In genomic region chr5:146401021-146401420, GRCh38 we compare ENCODE assay signal across 33 cellular contexts.
"Had no signal": no experiment of that assay in that cellular context is flagged by ENCODE, and none has a peak within 500 bp of the region (broad histone marks: within the 10 kb centered on the region; RNA-seq: fewer than 3 reads in every experiment).

No MANE protein-coding gene starts in this region.

- H3K27ac ChIP-seq: KMS-11 had no signal

- H3K36me3 ChIP-seq: MG63 had no signal

- H3K4me3 ChIP-seq: MG63 had no signal

- H3K9me3 ChIP-seq: MG63 had no signal

- DNase-seq: Kasumi-1, KBM-7, KG1, MG63, MM.1S, MV-4-11, NCI-H1048, NCI-H1092, NCI-H1092 treated with DMSO at 0.1 percent for 48 hours, NCI-H1105, NCI-H1105 treated with DMSO at 0.1 percent for 48 hours, NCI-H1417, NCI-H1417 treated with DMSO at 0.1 percent for 48 hours, NCI-H1436, NCI-H1436 treated with DMSO at 0.1 percent for 48 hours, NCI-H146, NCI-H187, NCI-H187 treated with DMSO at 0.1 percent for 48 hours, NCI-H1930, NCI-H2029, NCI-H2029 treated with DMSO at 0.1 percent for 48 hours, NCI-H2081, NCI-H2081 treated with DMSO at 0.1 percent for 48 hours, NCI-H2107, NCI-H2171, NCI-H2227 treated with DMSO at 0.1 percent for 48 hours, NCI-H226, NCI-H345, NCI-H446, NCI-H446 treated with DMSO at 0.1 percent for 48 hours, NCI-H510A, NCI-H510A treated with DMSO at 0.1 percent for 48 hours had no signal
